ENCODE assay signal across 8 cellular contexts in the genomic region with DNA sequence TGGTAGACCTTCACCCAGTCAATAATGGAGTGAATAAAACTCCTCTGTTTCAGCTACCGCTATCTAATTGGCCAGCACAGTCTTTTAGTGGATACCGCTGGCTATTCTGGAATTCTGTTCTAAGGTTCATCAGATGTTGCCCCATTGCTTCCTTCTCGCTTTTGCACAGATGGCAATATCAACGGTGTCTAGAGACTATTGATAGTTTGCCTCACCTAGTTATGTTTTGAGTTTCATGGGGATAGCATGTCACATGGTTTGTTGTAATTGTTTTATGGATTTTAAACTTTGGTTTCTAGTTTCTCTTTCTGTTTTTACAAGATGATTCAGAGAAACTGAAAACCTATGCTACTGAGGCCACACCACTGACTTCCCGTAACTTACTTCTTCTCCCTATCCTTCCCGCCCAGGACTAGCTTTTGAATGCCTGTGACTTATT. TPM values are rescaled to one million over a fixed set of nuclear protein-coding genes. Genes with fewer than 3 reads are reported as not detected.
DNase-seq lines count a peak whose midpoint lies in the region; ATAC-seq, FAIRE-seq and TF ChIP-seq lines count a peak whose summit lies in the region.

No MANE protein-coding gene starts in this region.

- TF ChIP-seq CTCF in psoas muscle (IDR thresholded peaks at IDR 0.05): no peak

- FAIRE-seq in RCC 7860 (lab: Jason Lieb, UNC) (no peak), HTR-8/SVneo (lab: Jason Lieb, UNC) (no peak)

- H3K4me3 ChIP-seq in duodenal mucosa (ENCODE audit: low read depth in 1 of 2, low read length in 2 of 2) (peak overlapping the region; percentile 88 to 100), psoas muscle (peak overlapping the region; percentile 98)

- H3K36me3 ChIP-seq in duodenal mucosa (ENCODE audit: control insufficient read depth in 1 of 2, insufficient read depth in 2 of 2, low read length in 2 of 2) (peaks cover 0 to 7% of the 10 kb centered on the region in 2 donors), psoas muscle (ENCODE audit: insufficient read depth in 1 of 2, low read depth in 1 of 2) (peaks cover 0 to under 1% of the 10 kb centered on the region in 2 donors)

- H3K27me3 ChIP-seq in duodenal mucosa (ENCODE audit: control insufficient read depth in 1 of 2, insufficient read depth in 2 of 2, low read length in 2 of 2): no peaks in the 10 kb centered on the region
- no peaks in the 10 kb centered on the region for H3K27me3 ChIP-seq in psoas muscle (ENCODE audit: insufficient read depth in 3 of 3, low read length in 2 of 3)

- intact Hi-C loops in psoas muscle (cut with DNase I): loop anchor here in 1 of 2 donors (10.0 kb wide), 1 partner anchor 711 kb away; the partner anchor contains the start of gene RNF7

- H3K27ac ChIP-seq in duodenal mucosa (ENCODE audit: low read depth, low read length) (peak overlapping the region; percentile 36), psoas muscle (peak overlapping the region; percentile 13)

- H3K9me3 ChIP-seq in duodenal mucosa (ENCODE audit: control insufficient read depth in 1 of 2, low read length in 2 of 2): no peaks in the 10 kb centered on the region
- no peaks in the 10 kb centered on the region for H3K9me3 ChIP-seq in psoas muscle

- DNase-seq in activated CD4-positive, alpha-beta T cell treated with anti-CD3 and anti-CD28 coated beads for 4 hours: peak; percentile 6 to 8
- no peak for DNase-seq in activated CD4-positive, alpha-beta T cell treated with anti-CD3 and anti-CD28 coated beads for 1 hour
- peak; percentile 46 for DNase-seq in RCC 7860 (ENCODE audit: low spot score)
- DNase-seq in psoas muscle: no peak
- no peak for DNase-seq in HTR-8/SVneo (ENCODE audit: insufficient read length, low spot score)
- DNase-seq in stimulated activated CD8-positive, alpha-beta memory T cell treated with anti-CD3 and anti-CD28 coated beads, Interleukin-4, amount 100 ng/mL, for 48 hours: no peak

- peaks cover 13 to 16% of the 10 kb centered on the region in 2 donors for H3K4me1 ChIP-seq in duodenal mucosa (ENCODE audit: control insufficient read depth in 1 of 2, insufficient read depth in 2 of 2, low read length in 2 of 2)
- peaks cover 39% of the 10 kb centered on the region for H3K4me1 ChIP-seq in psoas muscle

- ATAC-seq in HG02852 (IDR thresholded peaks at IDR 0.05; ENCODE audit: unreplicated experiment) (peak; percentile 54), psoas muscle (no peak)

- 72 to 77% (median 76%) methylated on average over 6 of the region's 6 CpGs for WGBS in psoas muscle, 3 donors

- H3K9ac ChIP-seq in duodenal mucosa (ENCODE audit: low read depth in 1 of 2, low read length in 2 of 2): peak overlapping the region; percentile 99 to 100

RNA-seq across cellular contexts. Expression of gene XRN1, which starts 2.0 kb away (rescaled TPM):
- 10 to 100 TPM; 26.7 to 46.1 (median 34.4) TPM for total RNA-seq in psoas muscle
- 10 to 100 TPM in 1 of 3 donors, 1 to 10 TPM in 2; 3.8 to 17.3 (median 4.6) TPM for polyA plus RNA-seq in psoas muscle

Comparison
In these comparisons a context has a peak if more than half of its experiments do, and no peak if none do; other contexts are left out.
1. DNase-seq: peak in activated CD4-positive, alpha-beta T cell treated with anti-CD3 and anti-CD28 coated beads for 4 hours (2 of 2) and RCC 7860 (single experiment); none in activated CD4-positive, alpha-beta T cell treated with anti-CD3 and anti-CD28 coated beads for 1 hour (single experiment), psoas muscle (0 of 2), HTR-8/SVneo (single experiment) and stimulated activated CD8-positive, alpha-beta memory T cell treated with anti-CD3 and anti-CD28 coated beads, Interleukin-4, amount 100 ng/mL, for 48 hours (single experiment).